19 cellular contexts compared by ENCODE assay signal in the genomic region with DNA sequence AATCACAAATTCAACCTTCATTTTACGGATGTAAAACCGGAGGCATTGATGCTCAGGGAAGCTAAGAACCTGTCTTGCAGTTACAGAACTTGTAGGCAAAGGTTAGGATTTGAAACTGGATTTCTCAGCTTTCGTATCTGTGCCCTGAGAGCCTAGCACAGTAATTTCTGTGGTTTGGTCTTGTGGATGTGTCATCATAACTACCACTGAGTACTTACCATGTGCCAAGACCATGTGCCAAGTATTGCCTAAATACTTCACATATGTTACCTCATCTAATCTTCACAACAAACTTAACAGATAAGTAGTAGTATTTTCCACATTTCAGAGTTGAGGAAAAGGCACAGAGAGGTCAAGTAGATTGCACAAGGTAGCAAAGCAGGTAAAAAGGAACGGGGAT.
DNase-seq lines count a peak whose midpoint lies in the region; ATAC-seq, FAIRE-seq and TF ChIP-seq lines count a peak whose summit lies in the region.
"Had no signal": no experiment of that assay in that cellular context is flagged by ENCODE, and none has a peak within 500 bp of the region (broad histone marks: within the 10 kb centered on the region; RNA-seq: fewer than 3 reads in every experiment).

No MANE protein-coding gene starts in this region.

- H3K36me3 ChIP-seq in GM23248 (ENCODE audit: low read depth) (no peaks in the 10 kb centered on the region), MM.1S (replicated peaks; ENCODE audit: insufficient read depth, low read length) (no peaks in the 10 kb centered on the region), astrocyte (ENCODE audit: insufficient read depth, low read length) (no peaks in the 10 kb centered on the region)

- H4K20me1 ChIP-seq in GM23248 (ENCODE audit: insufficient read depth) (no peaks in the 10 kb centered on the region), MM.1S (ENCODE audit: insufficient read depth, low read length) (no peaks in the 10 kb centered on the region), astrocyte (ENCODE audit: insufficient read depth, low read length) (no peaks in the 10 kb centered on the region)

- no peaks in the 10 kb centered on the region for H3K9me3 Mint-ChIP-seq in astrocyte (ENCODE audit: unreplicated experiment)

- no peak overlapping the region for H3K27ac Mint-ChIP-seq in astrocyte (ENCODE audit: unreplicated experiment)
- H3K27ac Mint-ChIP-seq: CD14-positive monocyte had no signal

- DNase-seq in GM23248 (peak; percentile 26), MM.1S (peak; percentile 38), astrocyte (ENCODE audit: low read depth) (peak; percentile 20), fibroblast of villous mesenchyme (ENCODE audit: low read depth) (peak; percentile 5), germinal center (ENCODE audit: low spot score) (no peak), ureter (ENCODE audit: low spot score) (no peak)
- no peak for DNase-seq in activated CD8-positive, alpha-beta memory T cell treated with anti-CD3 and anti-CD28 coated beads, Interleukin-2, amount 50 U/mL, for 4 hours
- DNase-seq: AML-193, Caco-2, DMS53, NCI-H1092 treated with DMSO at 0.1 percent for 48 hours, NCI-H1694, NCI-H2107, NCI-H2227 treated with DMSO at 0.1 percent for 48 hours, NCI-H524, SHP77 treated with DMSO at 0.1 percent for 48 hours had no signal

- H3K9me2 ChIP-seq in GM23248 (ENCODE audit: insufficient read depth) (no peaks in the 10 kb centered on the region), MM.1S (replicated peaks; ENCODE audit: insufficient read depth, low read length) (no peaks in the 10 kb centered on the region)

- H3K4me1 ChIP-seq in GM23248 (ENCODE audit: insufficient read depth) (no peaks in the 10 kb centered on the region), MM.1S (ENCODE audit: low read length) (peaks cover 12% of the 10 kb centered on the region), astrocyte (ENCODE audit: insufficient read depth, low read length) (no peaks in the 10 kb centered on the region)
- H3K4me1 ChIP-seq: Caco-2 had no signal

- H3K9ac ChIP-seq in GM23248: no peak overlapping the region
- H3K9ac ChIP-seq in MM.1S (ENCODE audit: low read length): no peak overlapping the region
- no peak overlapping the region for H3K9ac ChIP-seq in astrocyte (ENCODE audit: low read length)

- FAIRE-seq in astrocyte (lab: Jason Lieb, UNC): no peak
- FAIRE-seq: RCC 7860 had no signal

- peaks cover 3% of the 10 kb centered on the region for H3K4me1 Mint-ChIP-seq in astrocyte (ENCODE audit: low read depth, unreplicated experiment)
- H3K4me1 Mint-ChIP-seq: CD14-positive monocyte had no signal

- no peaks in the 10 kb centered on the region for H3K36me3 Mint-ChIP-seq in astrocyte (ENCODE audit: low read depth, unreplicated experiment)
- H3K36me3 Mint-ChIP-seq: CD14-positive monocyte had no signal

- TF ChIP-seq CTCF in MM.1S (IDR thresholded peaks at IDR 0.05; ENCODE audit: low read length) (no peak), astrocyte (IDR thresholded peaks at IDR 0.05; ENCODE audit: insufficient read depth, low read depth, low read length) (no peak), fibroblast of villous mesenchyme (IDR thresholded peaks at IDR 0.05; ENCODE audit: insufficient read depth, low read depth, low read length) (no peak)

- WGBS in GM23248 (ENCODE audit: low coverage in 1 of 2, low lambda C conversion rate in 2 of 2, missing lambda C conversion rate in 2 of 2), 2 experiments: 20 to 21% methylated on average over 4 of the region's 4 CpGs

- in situ Hi-C loops in GM23248 (cut with MboI): no loop called here

- H3K9me3 ChIP-seq in GM23248 (ENCODE audit: low read depth) (no peaks in the 10 kb centered on the region), MM.1S (replicated peaks; ENCODE audit: insufficient read depth, low read length) (no peaks in the 10 kb centered on the region), astrocyte (ENCODE audit: insufficient read depth, low read depth, low read length) (no peaks in the 10 kb centered on the region)
- H3K9me3 ChIP-seq: Caco-2 had no signal

- H3K4me3 Mint-ChIP-seq in astrocyte (ENCODE audit: unreplicated experiment): no peak overlapping the region
- H3K4me3 Mint-ChIP-seq: CD14-positive monocyte had no signal

- H3K4me3 ChIP-seq in GM23248 (no peak overlapping the region), MM.1S (ENCODE audit: low read length) (no peak overlapping the region), astrocyte (ENCODE audit: insufficient read depth, low read depth, low read length) (no peak overlapping the region), fibroblast of villous mesenchyme (ENCODE audit: low read depth, low read length) (no peak overlapping the region)

- 0 out of 2 replicates have a peak, but pooled peaks cover 3% of the 10 kb centered on the region for H3K27me3 ChIP-seq in GM23248 (replicated peaks; ENCODE audit: insufficient read depth)
- H3K27me3 ChIP-seq in MM.1S (replicated peaks; ENCODE audit: insufficient read depth, low read length): no peaks in the 10 kb centered on the region
- peaks cover 5% of the 10 kb centered on the region for H3K27me3 ChIP-seq in astrocyte (ENCODE audit: insufficient read depth, low read length)

- H3K27me3 Mint-ChIP-seq in astrocyte (ENCODE audit: low read depth, unreplicated experiment): peaks cover 11% of the 10 kb centered on the region

- no peak for ATAC-seq in HG02623 (IDR thresholded peaks at IDR 0.05; ENCODE audit: unreplicated experiment)

- H3K4me2 ChIP-seq in GM23248 (ENCODE audit: unreplicated experiment) (no peak overlapping the region), MM.1S (ENCODE audit: low read depth, low read length) (no peak overlapping the region), astrocyte (ENCODE audit: low read length) (no peak overlapping the region)

- H2AFZ ChIP-seq in GM23248: no peak overlapping the region
- H2AFZ ChIP-seq in MM.1S (ENCODE audit: low read length): no peak overlapping the region
- no peak overlapping the region for H2AFZ ChIP-seq in astrocyte (ENCODE audit: low read depth, low read length)

- H3K79me2 ChIP-seq in GM23248 (ENCODE audit: insufficient read depth): no peaks in the 10 kb centered on the region
- H3K79me2 ChIP-seq in MM.1S (ENCODE audit: low read length): no peaks in the 10 kb centered on the region
- no peaks in the 10 kb centered on the region for H3K79me2 ChIP-seq in astrocyte (ENCODE audit: insufficient read depth, low read length)

- H3K27ac ChIP-seq in GM23248 (no peak overlapping the region), MM.1S (ENCODE audit: low read length) (no peak overlapping the region), astrocyte (ENCODE audit: low read depth, low read length) (no peak overlapping the region)

- H3F3A ChIP-seq in GM23248 (ENCODE audit: insufficient read depth): no peaks in the 10 kb centered on the region
- H3F3A ChIP-seq in MM.1S (ENCODE audit: insufficient read depth, low read length): no peaks in the 10 kb centered on the region

Comparison
In these comparisons a context has a peak if more than half of its experiments do, and no peak if none do; other contexts are left out.
1. DNase-seq: peak in GM23248 (single experiment), MM.1S (single experiment), astrocyte (single experiment) and fibroblast of villous mesenchyme (single experiment); none in activated CD8-positive, alpha-beta memory T cell treated with anti-CD3 and anti-CD28 coated beads, Interleukin-2, amount 50 U/mL, for 4 hours (single experiment), germinal center (single experiment) and ureter (single experiment).